In genomic region chr1:160606611-160607010, GRCh38 we compare ENCODE assay signal across 1 cellular context.
TF ChIP-seq lines count a peak whose summit lies in the region.

No MANE protein-coding gene starts in this region.

TF ChIP-seq in HCT116, 20 proteins besides CTCF, POLR2A, EP300 and RAD21 (continued from another document):
- no peak for TF ChIP-seq EZH2phosphoT487 (IDR thresholded peaks at IDR 0.05; ENCODE audit: borderline replicate concordance)
- TF ChIP-seq POLR2AphosphoS5 (IDR thresholded peaks at IDR 0.05; ENCODE audit: low read depth, low read length), result no peak
- TF ChIP-seq ZNF274 (IDR thresholded peaks at IDR 0.05; ENCODE audit: low read depth, low read length), result no peak
